Comparison of ENCODE assay signal across 23 cellular contexts in the genomic region with DNA sequence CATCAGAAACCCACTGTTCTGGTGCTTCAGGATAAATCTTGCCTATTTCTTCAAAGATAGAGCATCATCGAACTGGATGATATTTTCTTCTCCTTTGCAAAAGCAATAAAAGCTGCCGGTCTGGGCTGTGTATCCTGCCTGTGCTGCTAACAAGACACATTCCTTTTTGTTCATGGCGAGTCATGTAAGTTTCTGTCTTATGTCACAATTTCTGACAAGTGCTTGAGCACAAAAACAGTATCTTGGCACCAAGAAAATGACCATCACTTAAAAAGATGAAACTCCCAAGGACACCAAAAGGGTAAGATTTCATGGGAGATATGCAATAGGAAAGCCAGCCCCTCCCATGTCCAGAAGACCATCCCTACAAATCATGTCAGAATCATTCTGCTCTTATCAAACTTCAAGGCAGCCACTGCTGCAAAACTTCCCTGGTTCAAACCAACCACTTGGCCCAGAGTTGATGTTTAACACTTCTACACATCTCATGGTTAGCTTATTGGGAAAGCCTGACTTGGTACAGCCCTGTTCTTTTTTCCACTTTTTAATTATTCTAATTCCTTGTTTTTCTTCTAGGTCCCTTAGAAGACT.
"Had no signal": no experiment of that assay in that cellular context is flagged by ENCODE, and none has a peak within 500 bp of the region (broad histone marks: within the 10 kb centered on the region; RNA-seq: fewer than 3 reads in every experiment).

No MANE protein-coding gene starts in this region.

- H3K27ac Mint-ChIP-seq: activated CD4-positive, alpha-beta T cell treated with anti-CD3 and anti-CD28 coated beads, Interleukin-2, amount 10 ng/mL, durations not matched to agents 24 days and 14 days; activated CD8-positive, alpha-beta memory T cell treated with anti-CD3 and anti-CD28 coated beads, Interleukin-2, amount 10 ng/mL, durations not matched to agents 7 days and 5 days; activated naive CD4-positive, alpha-beta T cell treated with anti-CD3 and anti-CD28 coated beads, Interleukin-2, amount 10 ng/mL, durations not matched to agents 7 days and 5 days; activated naive CD8-positive, alpha-beta T cell treated with anti-CD3 and anti-CD28 coated beads for 36 hours; activated T-cell treated with anti-CD3 and anti-CD28 coated beads, Interleukin-2, amount 50 U/mL, for 24 hours; activated T-helper 1 cell treated with anti-CD3 and anti-CD28 coated beads, Interleukin-12 subunit alpha, Interleukin-12 subunit beta, Interleukin-2, Interleukin-4 antibody, amounts not matched to agents 30 ng/mL and 10 ng/mL and 1 ng/mL, durations not matched to agents 14 hours and 24 hours and 36 hours; T-helper 17 cell; WTC11 had no signal

- DNase-seq: activated CD4-positive, alpha-beta T cell treated with anti-CD3 and anti-CD28 coated beads for 1 hour; activated CD4-positive, alpha-beta T cell treated with anti-CD3 and anti-CD28 coated beads, Interleukin-2, amount 10 ng/mL, durations not matched to agents 24 days and 14 days; activated CD4-positive, alpha-beta T cell treated with anti-CD3 and anti-CD28 coated beads, Interleukin-2, amount 50 U/mL, for 48 hours; activated CD8-positive, alpha-beta memory T cell treated with anti-CD3 and anti-CD28 coated beads, Interleukin-2, amount 10 ng/mL, durations not matched to agents 7 days and 5 days; activated gamma-delta T cell; activated naive CD4-positive, alpha-beta T cell treated with anti-CD3 and anti-CD28 coated beads, Interleukin-2, amount 10 ng/mL, durations not matched to agents 7 days and 5 days; activated naive CD8-positive, alpha-beta T cell treated with anti-CD3 and anti-CD28 coated beads for 36 hours; activated T-cell treated with anti-CD3 and anti-CD28 coated beads, Interleukin-2, amount 50 U/mL, for 24 hours; anterior cingulate cortex; Karpas-422; NCI-H1105 treated with DMSO at 0.1 percent for 48 hours; NCI-H1436 treated with DMSO at 0.1 percent for 48 hours; NCI-H187; NCI-H2081 treated with DMSO at 0.1 percent for 48 hours; NCI-H446; NCI-H524; PC-3; SHP77; T-helper 17 cell; T-helper 9 cell had no signal

- H3K9me3 Mint-ChIP-seq: activated CD4-positive, alpha-beta T cell treated with anti-CD3 and anti-CD28 coated beads, Interleukin-2, amount 10 ng/mL, durations not matched to agents 24 days and 14 days; activated naive CD8-positive, alpha-beta T cell treated with anti-CD3 and anti-CD28 coated beads for 36 hours; activated T-cell treated with anti-CD3 and anti-CD28 coated beads, Interleukin-2, amount 50 U/mL, for 24 hours; activated T-helper 1 cell treated with anti-CD3 and anti-CD28 coated beads, Interleukin-12 subunit alpha, Interleukin-12 subunit beta, Interleukin-2, Interleukin-4 antibody, amounts not matched to agents 30 ng/mL and 10 ng/mL and 1 ng/mL, durations not matched to agents 14 hours and 24 hours and 36 hours; WTC11 had no signal

- H3K4me1 Mint-ChIP-seq: activated CD4-positive, alpha-beta T cell treated with anti-CD3 and anti-CD28 coated beads, Interleukin-2, amount 10 ng/mL, durations not matched to agents 24 days and 14 days; activated CD8-positive, alpha-beta memory T cell treated with anti-CD3 and anti-CD28 coated beads, Interleukin-2, amount 10 ng/mL, durations not matched to agents 7 days and 5 days; activated naive CD4-positive, alpha-beta T cell treated with anti-CD3 and anti-CD28 coated beads, Interleukin-2, amount 10 ng/mL, durations not matched to agents 7 days and 5 days; activated naive CD8-positive, alpha-beta T cell treated with anti-CD3 and anti-CD28 coated beads for 36 hours; T-helper 17 cell had no signal

- H3K4me3 ChIP-seq: K562 had no signal

- H3K27me3 Mint-ChIP-seq: activated CD4-positive, alpha-beta T cell treated with anti-CD3 and anti-CD28 coated beads, Interleukin-2, amount 10 ng/mL, durations not matched to agents 24 days and 14 days; activated CD8-positive, alpha-beta memory T cell treated with anti-CD3 and anti-CD28 coated beads, Interleukin-2, amount 10 ng/mL, durations not matched to agents 7 days and 5 days; activated naive CD4-positive, alpha-beta T cell treated with anti-CD3 and anti-CD28 coated beads, Interleukin-2, amount 10 ng/mL, durations not matched to agents 7 days and 5 days; activated T-cell treated with anti-CD3 and anti-CD28 coated beads, Interleukin-2, amount 50 U/mL, for 24 hours had no signal

- ATAC-seq: activated CD8-positive, alpha-beta memory T cell treated with anti-CD3 and anti-CD28 coated beads, Interleukin-2, amount 10 ng/mL, durations not matched to agents 7 days and 5 days; K562; PC-3; T-helper 17 cell; WTC11 had no signal

- H3K4me3 Mint-ChIP-seq: activated CD4-positive, alpha-beta T cell treated with anti-CD3 and anti-CD28 coated beads, Interleukin-2, amount 10 ng/mL, durations not matched to agents 24 days and 14 days; activated CD8-positive, alpha-beta memory T cell treated with anti-CD3 and anti-CD28 coated beads, Interleukin-2, amount 10 ng/mL, durations not matched to agents 7 days and 5 days; activated naive CD4-positive, alpha-beta T cell treated with anti-CD3 and anti-CD28 coated beads, Interleukin-2, amount 10 ng/mL, durations not matched to agents 7 days and 5 days; activated naive CD8-positive, alpha-beta T cell treated with anti-CD3 and anti-CD28 coated beads for 36 hours; activated T-cell treated with anti-CD3 and anti-CD28 coated beads, Interleukin-2, amount 50 U/mL, for 24 hours; activated T-helper 1 cell treated with anti-CD3 and anti-CD28 coated beads, Interleukin-12 subunit alpha, Interleukin-12 subunit beta, Interleukin-2, Interleukin-4 antibody, amounts not matched to agents 30 ng/mL and 10 ng/mL and 1 ng/mL, durations not matched to agents 14 hours and 24 hours and 36 hours; T-helper 17 cell; WTC11 had no signal

- H3K36me3 Mint-ChIP-seq: activated CD8-positive, alpha-beta memory T cell treated with anti-CD3 and anti-CD28 coated beads, Interleukin-2, amount 10 ng/mL, durations not matched to agents 7 days and 5 days; activated naive CD4-positive, alpha-beta T cell treated with anti-CD3 and anti-CD28 coated beads, Interleukin-2, amount 10 ng/mL, durations not matched to agents 7 days and 5 days; activated naive CD8-positive, alpha-beta T cell treated with anti-CD3 and anti-CD28 coated beads for 36 hours; WTC11 had no signal
